Comparison of ENCODE assay signal across 8 cellular contexts in the genomic region with DNA sequence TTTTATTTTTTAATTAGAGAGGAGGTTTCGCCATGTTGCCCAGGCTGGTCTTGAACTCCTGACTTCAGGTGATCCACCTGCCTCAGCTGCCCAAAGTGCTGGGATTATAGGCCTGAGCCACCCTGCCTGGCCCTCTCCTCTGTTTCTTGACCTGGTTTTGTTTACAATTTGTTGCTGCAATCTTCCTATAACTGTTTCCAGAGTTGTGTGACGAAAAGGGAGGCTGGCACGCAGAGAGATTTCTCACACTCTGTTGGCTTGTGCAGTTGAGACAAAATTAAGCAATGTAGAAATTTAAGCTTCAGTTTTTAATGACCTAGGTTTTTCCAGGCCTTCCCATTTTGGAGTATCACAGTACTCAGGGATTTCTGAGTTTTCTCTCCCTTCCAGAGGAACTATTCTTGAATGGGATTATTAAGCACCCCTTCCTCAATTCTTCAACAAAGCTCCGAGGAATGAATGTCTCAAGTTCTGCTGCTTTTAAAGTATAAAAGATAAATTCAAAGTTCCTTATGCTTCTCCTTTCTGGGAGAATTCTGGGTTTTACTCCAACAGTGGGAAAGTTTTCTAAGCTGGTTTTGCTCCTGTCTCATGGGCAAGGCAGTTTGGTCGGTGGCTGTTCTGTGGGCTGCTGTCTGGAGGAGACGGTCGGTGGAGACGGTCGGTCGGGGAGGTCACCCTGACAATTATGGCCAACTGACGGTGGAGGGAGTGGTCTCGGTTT. TPM values are rescaled to one million over a fixed set of nuclear protein-coding genes. Genes with fewer than 3 reads are reported as not detected.
DNase-seq lines count a peak whose midpoint lies in the region; ATAC-seq, FAIRE-seq and TF ChIP-seq lines count a peak whose summit lies in the region.

No MANE protein-coding gene starts in this region.

- H3K27me3 ChIP-seq in adipocyte (replicated peaks; ENCODE audit: control insufficient read depth, insufficient read depth, low read length) (no peaks in the 10 kb centered on the region), keratinocyte (ENCODE audit: control insufficient read depth, extremely low read depth, insufficient read depth, low read length) (no peaks in the 10 kb centered on the region)

- no peaks in the 10 kb centered on the region for H3K79me2 ChIP-seq in keratinocyte (ENCODE audit: control insufficient read depth, insufficient read depth, low read length)

- H4K20me1 ChIP-seq in keratinocyte (ENCODE audit: control insufficient read depth, extremely low read depth, insufficient read depth, low read length) = no peaks in the 10 kb centered on the region

- H3K27ac ChIP-seq in HEK293 (ENCODE audit: extremely low read depth, low read depth, low read length) (peak overlapping the region; percentile 40; the same call in 1 of the 2 replicates), keratinocyte (ENCODE audit: control insufficient read depth, insufficient read depth, low read length) (peak overlapping the region; percentile 92), substantia nigra (ENCODE audit: low read depth, low read length, poor library complexity, severe bottlenecking) (peak overlapping the region; percentile 87)

- H2AFZ ChIP-seq in keratinocyte (ENCODE audit: control insufficient read depth, low read length) = peak overlapping the region; percentile 65

- CTCF ChIA-PET in HEK293 (lab: Yijun Ruan, JAX) = interaction anchor here (1.1 to 1.5 kb wide), 5 partner anchors 18 to 527 kb away, joined by 4 to 6 read pairs (median 5); no protein-coding TSS in a partner anchor

- dilution Hi-C loops in keratinocyte (cut with MboI; ENCODE audit: extremely low pct_ligation_motif_present, low sequenced_read_pairs) = no loop called here

- peaks cover 4% of the 10 kb centered on the region for H3K9me1 ChIP-seq in keratinocyte (ENCODE audit: control insufficient read depth, extremely low read depth, insufficient read depth, low read length)

- peak overlapping the region; percentile 71 for H3K4me2 ChIP-seq in keratinocyte (ENCODE audit: control insufficient read depth, extremely low read depth, insufficient read depth, low read depth, low read length)

- DNase-seq in AG20443 (ENCODE audit: low spot score) = peak; percentile 59
- DNase-seq in adipocyte (ENCODE audit: low read depth) = peak; percentile 82
- DNase-seq in keratinocyte (ENCODE audit: low read depth, low spot score) = no peak
- peak in 1 of 49 donors; percentile 9 for DNase-seq in substantia nigra (lab: John Stamatoyannopoulos, UW)
- DNase-seq in OCI-M1 (lab: John Stamatoyannopoulos, UW) = no peak
- no peak for DNase-seq in NCI-H2081 (lab: John Stamatoyannopoulos, UW)

- H3K36me3 ChIP-seq in HEK293 (ENCODE audit: control insufficient read depth in 2 of 2, insufficient read depth in 1 of 2, low read length in 2 of 2) (no peaks in the 10 kb centered on the region), adipocyte (ENCODE audit: control insufficient read depth, insufficient read depth, low read length, severe bottlenecking) (no peaks in the 10 kb centered on the region), keratinocyte (ENCODE audit: control insufficient read depth in 2 of 2, extremely low read depth in 1 of 2, insufficient read depth in 2 of 2, low read length in 2 of 2) (no peaks in the 10 kb centered on the region)

- ATAC-seq in HG02678 (IDR thresholded peaks at IDR 0.05; ENCODE audit: unreplicated experiment) = no peak

- H3K9ac ChIP-seq in adipocyte (ENCODE audit: low read length) (peak overlapping the region; percentile 90), keratinocyte (ENCODE audit: control insufficient read depth, extremely low read depth, insufficient read depth, low read length) (peak overlapping the region; percentile 78)

- H3K4me3 ChIP-seq in HEK293 (ENCODE audit: low read depth, low read length) (peak overlapping the region; percentile 37), adipocyte (ENCODE audit: low read length) (peak overlapping the region; percentile 77), keratinocyte (ENCODE audit: control insufficient read depth in 2 of 3, extremely low read depth in 1 of 3, insufficient read depth in 2 of 3, low read depth in 1 of 3, low read length in 3 of 3) (peak overlapping the region in 2 of 3 experiments; percentile 45 to 56)

- no peaks in the 10 kb centered on the region for H3K9me3 ChIP-seq in HEK293 (ENCODE audit: control insufficient read depth, insufficient read depth, low read depth, low read length)
- H3K9me3 ChIP-seq in adipocyte (ENCODE audit: control insufficient read depth, low read length) = no peaks in the 10 kb centered on the region
- no peaks in the 10 kb centered on the region for H3K9me3 ChIP-seq in keratinocyte (ENCODE audit: control insufficient read depth, low read depth, low read length)

- no peak for FAIRE-seq in keratinocyte (lab: Jason Lieb, UNC)

- POLR2A ChIA-PET in HEK293 (lab: Yijun Ruan, JAX) = interaction anchor here (1.2 to 1.8 kb wide), 4 partner anchors 19 to 131 kb away, joined by 3 to 8 read pairs (median 4); a partner anchor contains a TSS

- H3K4me1 ChIP-seq in HEK293 (ENCODE audit: control insufficient read depth, insufficient read depth, low read length) (peaks cover 16% of the 10 kb centered on the region), adipocyte (ENCODE audit: control insufficient read depth, insufficient read depth, low read length) (peaks cover 34% of the 10 kb centered on the region), keratinocyte (ENCODE audit: control insufficient read depth, extremely low read depth, insufficient read depth, low read length) (peaks cover 58% of the 10 kb centered on the region)

- TF ChIP-seq CTCF in HEK293 (tag by site-specific recombination; IDR thresholded peaks at IDR 0.05) (no peak), keratinocyte (optimal IDR thresholded peaks at IDR 0.05 in 1 of 3, IDR thresholded peaks at IDR 0.05 in 1 of 3, conservative IDR thresholded peaks at IDR 0.05 in 1 of 3; ENCODE audit: extremely low read depth in 1 of 3, insufficient read depth in 2 of 3, low read length in 3 of 3) (no peak)

TF ChIP-seq in HEK293, 187 proteins besides CTCF, POLR2A, EP300 and RAD21:
- no peak for TF ChIP-seq ZNF302 (tag by site-specific recombination; IDR thresholded peaks at IDR 0.05; ENCODE audit: low read depth)
- 0 out of 2 replicates have a peak, but pooled peaks have one; percentile 26 for TF ChIP-seq BCL11B (tag by site-specific recombination; IDR thresholded peaks at IDR 0.05; ENCODE audit: low read depth)
- TF ChIP-seq YY2 (tag by site-specific recombination; IDR thresholded peaks at IDR 0.05) = 0 out of 2 replicates have a peak, but pooled peaks have one; percentile 14
TF ChIP-seq in HEK293: peak in this region for 2.

RNA-seq across cellular contexts. Expression of a gene that starts 20.4 kb away (rescaled TPM):
- polyA plus RNA-seq in keratinocyte = 29.2 to 141 TPM (median 121 TPM) in 3 replicates
- polyA plus RNA-seq in keratinocyte (2011; ENCODE audit: low read depth) = 203 TPM
- polyA plus RNA-seq in keratinocyte (2011; cell fraction: cytosol; rRNA removed) = 59.7 and 69.9 TPM in 2 replicates
- polyA plus RNA-seq in keratinocyte (2011; cell fraction: nucleus; rRNA removed) = 468 and 530 TPM in 2 replicates
- 11.9 and 76.3 TPM in 2 replicates for polyA plus RNA-seq in keratinocyte (2012; ENCODE audit: low replicate concordance)
- polyA minus RNA-seq in keratinocyte = 33.5 to 179 TPM (median 146 TPM) in 3 replicates
- 174 TPM for polyA minus RNA-seq in keratinocyte (2011; cell fraction: cytosol; rRNA and poly(A)+ RNA removed)
- 415 and 474 TPM in 2 replicates for polyA minus RNA-seq in keratinocyte (2011; cell fraction: nucleus; rRNA and poly(A)+ RNA removed)

Comparison
In these comparisons a context has a peak if more than half of its experiments do, and no peak if none do; other contexts are left out.
1. DNase-seq: peak in AG20443 (single experiment) and adipocyte (single experiment); none in keratinocyte (single experiment), OCI-M1 (single experiment) and NCI-H2081 (0 of 2).
2. H3K27ac ChIP-seq: peak in every context shown above with its lines; median percentile 92 in keratinocyte; 87 in substantia nigra; 40 in HEK293.
3. Peak in every context shown above with its lines, with median percentiles within 50 percentile points of each other: H3K4me3 ChIP-seq.